11 cellular contexts compared by ENCODE assay signal in genomic region chr7:29606287-29606721, GRCh38. TPM values are rescaled to one million over a fixed set of nuclear protein-coding genes. Genes with fewer than 3 reads are reported as not detected.
DNase-seq lines count a peak whose midpoint lies in the region; ATAC-seq, FAIRE-seq and TF ChIP-seq lines count a peak whose summit lies in the region.
"Had no signal": no experiment of that assay in that cellular context is flagged by ENCODE, and none has a peak within 500 bp of the region (broad histone marks: within the 10 kb centered on the region; RNA-seq: fewer than 3 reads in every experiment).

No MANE protein-coding gene starts in this region.

- no peak overlapping the region for H3K4me3 ChIP-seq in BJ (ENCODE audit: low read depth, low read length)
- H3K4me3 ChIP-seq in bronchial epithelial cell (ENCODE audit: low read depth, low read length) = no peak overlapping the region

- H3K36me3 ChIP-seq in BJ (ENCODE audit: control insufficient read depth, insufficient read depth, low read length) (no peaks in the 10 kb centered on the region; the same call in 1 of the 2 replicates), bronchial epithelial cell (ENCODE audit: control insufficient read depth, insufficient read depth, low read length) (no peaks in the 10 kb centered on the region)

- ATAC-seq in GM18861 (IDR thresholded peaks at IDR 0.05; ENCODE audit: unreplicated experiment) = no peak
- ATAC-seq: activated CD8-positive, alpha-beta T cell treated with anti-CD3 and anti-CD28 coated beads, Interleukin-2, amount 10 ng/mL, durations not matched to agents 7 days and 5 days had no signal

- TF ChIP-seq CTCF in BJ (IDR thresholded peaks at IDR 0.05; ENCODE audit: insufficient read depth, low read depth, low read length) (no peak), bronchial epithelial cell (IDR thresholded peaks at IDR 0.05; ENCODE audit: insufficient read depth, low read length, severe bottlenecking) (no peak)

- CTCF ChIA-PET in BJ (lab: Yijun Ruan, JAX) = interaction anchor here (0.5 to 2.2 kb wide), 3 partner anchors 12 to 715 kb away, joined by 3 to 8 read pairs (median 3); no protein-coding TSS in a partner anchor

- H3K27me3 ChIP-seq in BJ (ENCODE audit: control insufficient read depth, insufficient read depth, low read length) (no peaks in the 10 kb centered on the region), bronchial epithelial cell (ENCODE audit: control insufficient read depth, insufficient read depth, low read length) (no peaks in the 10 kb centered on the region)

- FAIRE-seq in bronchial epithelial cell (lab: Jason Lieb, UNC) = peak; percentile 72

- POLR2A ChIA-PET in BJ (lab: Charles Lee) = no interaction called here

- DNase-seq in BJ (ENCODE audit: low read depth) = peak; percentile 20
- DNase-seq in NCI-H146 (lab: John Stamatoyannopoulos, UW) = peak; percentile 53
- DNase-seq in bronchial epithelial cell (ENCODE audit: low read depth) = peak; percentile 82
- DNase-seq in lung microvascular endothelial cell (ENCODE audit: low read depth in 2 of 2) = peak; percentile 20 to 60
- no peak for DNase-seq in activated CD4-positive, alpha-beta T cell treated with anti-CD3 and anti-CD28 coated beads, Interleukin-2, amount 50 U/mL, for 4 hours
- DNase-seq in NCI-H1092 treated with DMSO at 0.1 percent for 48 hours (lab: John Stamatoyannopoulos, UW) = no peak
- no peak for DNase-seq in occipital lobe (lab: John Stamatoyannopoulos, UW)
- DNase-seq: activated CD8-positive, alpha-beta T cell treated with anti-CD3 and anti-CD28 coated beads, Interleukin-2, amount 10 ng/mL, durations not matched to agents 7 days and 5 days; C1 segment of cervical spinal cord; KBM-7 had no signal

RNA-seq across cellular contexts. Expression of gene PRR15, which starts 42.7 kb away (rescaled TPM):
- polyA plus RNA-seq in BJ (2011; rRNA removed) = 0.11 and 0.63 TPM in 2 replicates
- 0.14 TPM in 1 of 2 replicates, not detected in the other for polyA minus RNA-seq in BJ (2011; rRNA and poly(A)+ RNA removed)
- 1.9 and 2.1 TPM in 2 replicates for total RNA-seq in bronchial epithelial cell
- under 0.01 TPM in 1 of 2 replicates, not detected in the other for total RNA-seq in lung microvascular endothelial cell
- total RNA-seq in occipital lobe = not detected
- total RNA-seq: activated CD8-positive, alpha-beta T cell treated with anti-CD3 and anti-CD28 coated beads, Interleukin-2, amount 10 ng/mL, durations not matched to agents 7 days and 5 days had no signal

Comparison
In these comparisons a context has a peak if more than half of its experiments do, and no peak if none do; other contexts are left out.
1. DNase-seq: peak in BJ (single experiment), NCI-H146 (single experiment), bronchial epithelial cell (single experiment) and lung microvascular endothelial cell (2 of 2); none in activated CD4-positive, alpha-beta T cell treated with anti-CD3 and anti-CD28 coated beads, Interleukin-2, amount 50 U/mL, for 4 hours (0 of 2), NCI-H1092 treated with DMSO at 0.1 percent for 48 hours (single experiment) and occipital lobe (single experiment).